ENCODE assay signal across 8 cellular contexts in the genomic region with DNA sequence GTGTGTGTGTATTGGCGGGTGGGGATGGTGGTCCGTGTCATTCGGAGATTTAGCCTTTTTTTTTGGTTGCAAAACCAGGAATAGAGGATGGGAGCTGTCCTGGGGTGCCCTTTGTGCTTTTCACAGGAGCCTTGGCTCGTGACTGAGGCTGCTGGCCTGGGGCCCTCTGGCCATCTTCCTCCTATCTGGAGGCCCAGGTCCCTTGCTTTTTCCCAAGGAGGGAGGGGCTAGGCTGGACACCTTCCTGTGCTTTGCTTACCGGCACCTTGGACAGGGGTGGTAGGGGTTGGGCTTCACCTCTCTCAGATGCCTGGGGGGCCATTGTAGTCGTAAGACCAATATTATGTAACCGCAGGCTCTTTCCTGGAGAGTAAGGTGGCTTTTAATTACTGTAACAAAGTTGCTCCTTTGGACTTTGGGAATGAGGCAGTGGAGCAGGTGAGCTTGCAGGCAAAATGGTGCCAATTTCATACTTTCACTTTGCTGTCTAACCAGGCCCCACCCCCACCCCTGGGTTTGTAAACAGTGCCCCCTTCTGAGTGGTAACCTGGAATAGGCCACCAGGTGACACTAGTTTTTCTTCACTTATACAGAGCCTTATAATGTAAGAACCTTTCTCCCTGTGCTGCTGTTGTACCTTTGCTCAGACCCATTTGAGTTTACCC. TPM values are rescaled to one million over a fixed set of nuclear protein-coding genes. Genes with fewer than 3 reads are reported as not detected.
A peak's percentile ranks its signal among the peaks of the same experiment; 100 is the strongest.
DNase-seq lines count a peak whose midpoint lies in the region; ATAC-seq and TF ChIP-seq lines count a peak whose summit lies in the region.

No MANE protein-coding gene starts in this region.

- no peak for ATAC-seq in activated T-helper 17 cell treated with anti-CD3 and anti-CD28 coated beads, Interleukin-2, amount 50 U/mL, for 72 hours (replicated peaks)
- no peak for ATAC-seq in HG02678 (IDR thresholded peaks at IDR 0.05; ENCODE audit: unreplicated experiment)

- in situ Hi-C loops in GM23248 (cut with MboI): no loop called here

- H3K9me2 ChIP-seq in GM23248 (ENCODE audit: insufficient read depth): no peaks in the 10 kb centered on the region

- peak overlapping the region; percentile 74 for H3K27ac Mint-ChIP-seq in activated T-helper 17 cell treated with anti-CD3 and anti-CD28 coated beads, Interleukin-2, amount 50 U/mL, for 72 hours

- H3K9me3 ChIP-seq in BE2C: no peaks in the 10 kb centered on the region
- H3K9me3 ChIP-seq in GM23248 (ENCODE audit: low read depth): no peaks in the 10 kb centered on the region
- H3K9me3 ChIP-seq in osteoblast (ENCODE audit: low read depth, low read length): no peaks in the 10 kb centered on the region

- H3K27me3 Mint-ChIP-seq in activated T-helper 17 cell treated with anti-CD3 and anti-CD28 coated beads, Interleukin-2, amount 50 U/mL, for 72 hours: peaks cover 4% of the 10 kb centered on the region

- H3K9ac ChIP-seq in GM23248: peak overlapping the region; percentile 93

- peak overlapping the region; percentile 93 for H3K4me3 ChIP-seq in BE2C (ENCODE audit: low read depth, low read length)
- H3K4me3 ChIP-seq in GM23248: peak overlapping the region; percentile 87
- peak overlapping the region; percentile 83 to 94 for H3K4me3 ChIP-seq in foreskin fibroblast (ENCODE audit: low read depth in 1 of 2, low read length in 2 of 2)
- H3K4me3 ChIP-seq in osteoblast (ENCODE audit: insufficient read depth, low read length): peak overlapping the region; percentile 90

- no peaks in the 10 kb centered on the region for H3K27me3 ChIP-seq in BE2C
- H3K27me3 ChIP-seq in GM23248 (replicated peaks; ENCODE audit: insufficient read depth): 0 out of 2 replicates have a peak, but pooled peaks cover 1% of the 10 kb centered on the region
- H3K27me3 ChIP-seq in osteoblast (ENCODE audit: insufficient read depth, low read length): peaks cover 3% of the 10 kb centered on the region

- peaks cover 18% of the 10 kb centered on the region; the same call in 1 of the 2 replicates for H4K20me1 ChIP-seq in GM23248 (ENCODE audit: insufficient read depth)
- H4K20me1 ChIP-seq in osteoblast (ENCODE audit: insufficient read depth, low read length): peaks cover 53% of the 10 kb centered on the region

- peak overlapping the region; percentile 73 for H2AFZ ChIP-seq in GM23248
- no peak overlapping the region for H2AFZ ChIP-seq in osteoblast (ENCODE audit: low read length)

- H3K9me3 Mint-ChIP-seq in activated T-helper 17 cell treated with anti-CD3 and anti-CD28 coated beads, Interleukin-2, amount 50 U/mL, for 72 hours: no peaks in the 10 kb centered on the region

- H3K4me1 Mint-ChIP-seq in activated T-helper 17 cell treated with anti-CD3 and anti-CD28 coated beads, Interleukin-2, amount 50 U/mL, for 72 hours: peaks cover 32% of the 10 kb centered on the region

- H3K4me3 Mint-ChIP-seq in activated T-helper 17 cell treated with anti-CD3 and anti-CD28 coated beads, Interleukin-2, amount 50 U/mL, for 72 hours: peak overlapping the region; percentile 85

- WGBS in GM23248 (ENCODE audit: low coverage in 1 of 2, low lambda C conversion rate in 2 of 2, missing lambda C conversion rate in 2 of 2), 2 experiments: 2 to 3% methylated on average over 7 of the region's 7 CpGs

- H3F3A ChIP-seq in GM23248 (ENCODE audit: insufficient read depth): no peaks in the 10 kb centered on the region

- H3K36me3 ChIP-seq in BE2C: peaks cover 49% of the 10 kb centered on the region
- H3K36me3 ChIP-seq in GM23248 (ENCODE audit: low read depth): peaks cover 14% of the 10 kb centered on the region; the same call in 1 of the 2 replicates
- peaks cover 34% of the 10 kb centered on the region for H3K36me3 ChIP-seq in osteoblast (ENCODE audit: insufficient read depth, low read length)

- H3K79me2 ChIP-seq in GM23248 (ENCODE audit: insufficient read depth) (peaks cover 60% of the 10 kb centered on the region), osteoblast (ENCODE audit: insufficient read depth, low read length) (peaks cover 60% of the 10 kb centered on the region)

- CTCF ChIA-PET in HEK293T (lab: Yijun Ruan, JAX): interaction anchor here (1.0 kb wide), 2 partner anchors 82 to 84 kb away, joined by 3 to 4 read pairs; no protein-coding TSS in a partner anchor

- H3K4me1 ChIP-seq in BE2C (peaks cover 5% of the 10 kb centered on the region), GM23248 (ENCODE audit: insufficient read depth) (peaks cover 16% of the 10 kb centered on the region; the same call in 1 of the 2 replicates), osteoblast (ENCODE audit: insufficient read depth, low read length) (peaks cover 18% of the 10 kb centered on the region)

- TF ChIP-seq CTCF in BE2C (IDR thresholded peaks at IDR 0.05; ENCODE audit: low read depth, low read length) (peak; percentile 50), foreskin fibroblast (IDR thresholded peaks at IDR 0.05; ENCODE audit: low read depth, low read length) (no peak), osteoblast (IDR thresholded peaks at IDR 0.05; ENCODE audit: extremely low read depth, low read depth, low read length) (no peak)

- H3K4me2 ChIP-seq in GM23248 (ENCODE audit: unreplicated experiment) (peak overlapping the region; percentile 76), osteoblast (ENCODE audit: insufficient read depth, low read length) (peak overlapping the region; percentile 98)

- H3K36me3 Mint-ChIP-seq in activated T-helper 17 cell treated with anti-CD3 and anti-CD28 coated beads, Interleukin-2, amount 50 U/mL, for 72 hours (ENCODE audit: low read depth): peaks cover 54% of the 10 kb centered on the region

- POLR2A ChIA-PET in HEK293T (lab: Yijun Ruan, JAX): interaction anchor here (1.0 to 3.1 kb wide), 4 partner anchors 13 to 85 kb away, joined by 3 to 33 read pairs (median 4); partner anchors contain the start of gene SRSF1

- DNase-seq in BE2C: peak; percentile 28
- DNase-seq in GM23248: peak; percentile 57
- DNase-seq in NCI-H748 treated with DMSO at 0.1 percent for 48 hours (lab: John Stamatoyannopoulos, UW): peak; percentile 11
- DNase-seq in foreskin fibroblast: peak in 1 of 2 donors; percentile 34
- DNase-seq in osteoblast (ENCODE audit: insufficient read length, low spot score, missing footprints): peak; percentile 84
- no peak for DNase-seq in HEK293T (ENCODE audit: extremely low spot score)

- peak overlapping the region; percentile 59 for H3K27ac ChIP-seq in GM23248
- H3K27ac ChIP-seq in osteoblast (ENCODE audit: low read depth, low read length): peak overlapping the region; percentile 66

TF ChIP-seq in HEK293T, 16 proteins besides CTCF, POLR2A, EP300 and RAD21:
- TF ChIP-seq SP1 (IDR thresholded peaks at IDR 0.05) (no peak), ARNT (IDR thresholded peaks at IDR 0.05) (no peak), FOXM1 (IDR thresholded peaks at IDR 0.05; ENCODE audit: borderline replicate concordance) (no peak), L3MBTL2 (conservative IDR thresholded peaks at IDR 0.05) (no peak), FOXK2 (IDR thresholded peaks at IDR 0.05) (no peak), FOXA1 (IDR thresholded peaks at IDR 0.05) (no peak), SUZ12 (IDR thresholded peaks at IDR 0.05) (no peak)
- TF ChIP-seq, protein P1, sequence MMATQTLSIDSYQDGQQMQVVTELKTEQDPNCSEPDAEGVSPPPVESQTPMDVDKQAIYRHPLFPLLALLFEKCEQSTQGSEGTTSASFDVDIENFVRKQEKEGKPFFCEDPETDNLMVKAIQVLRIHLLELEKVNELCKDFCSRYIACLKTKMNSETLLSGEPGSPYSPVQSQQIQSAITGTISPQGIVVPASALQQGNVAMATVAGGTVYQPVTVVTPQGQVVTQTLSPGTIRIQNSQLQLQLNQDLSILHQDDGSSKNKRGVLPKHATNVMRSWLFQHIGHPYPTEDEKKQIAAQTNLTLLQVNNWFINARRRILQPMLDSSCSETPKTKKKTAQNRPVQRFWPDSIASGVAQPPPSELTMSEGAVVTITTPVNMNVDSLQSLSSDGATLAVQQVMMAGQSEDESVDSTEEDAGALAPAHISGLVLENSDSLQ (IDR thresholded peaks at IDR 0.05): no peak

RNA-seq across cellular contexts. Expression of gene DYNLL2, which starts 1.2 kb away (rescaled TPM):
- 46.9 TPM for polyA plus RNA-seq in BE2C (2012; ENCODE audit: insufficient read depth, insufficient read length, low read depth)
- total RNA-seq in GM23248 (2014; rRNA removed; shearing (Covaris generic)): 9.9 and 11.3 TPM in 2 replicates
- 1.0 and 1.5 TPM in 2 replicates for polyA plus RNA-seq in GM23248 (2016; fragmentation: Nextera tagmentation; extraction: Ambion mirVana)
- total RNA-seq in activated T-helper 17 cell treated with anti-CD3 and anti-CD28 coated beads, Interleukin-2, amount 50 U/mL, for 72 hours: 10 to 100 TPM; 24.3 to 27.1 TPM
- 9.7 and 9.8 TPM in 2 replicates for total RNA-seq in osteoblast
